In the genomic region with DNA sequence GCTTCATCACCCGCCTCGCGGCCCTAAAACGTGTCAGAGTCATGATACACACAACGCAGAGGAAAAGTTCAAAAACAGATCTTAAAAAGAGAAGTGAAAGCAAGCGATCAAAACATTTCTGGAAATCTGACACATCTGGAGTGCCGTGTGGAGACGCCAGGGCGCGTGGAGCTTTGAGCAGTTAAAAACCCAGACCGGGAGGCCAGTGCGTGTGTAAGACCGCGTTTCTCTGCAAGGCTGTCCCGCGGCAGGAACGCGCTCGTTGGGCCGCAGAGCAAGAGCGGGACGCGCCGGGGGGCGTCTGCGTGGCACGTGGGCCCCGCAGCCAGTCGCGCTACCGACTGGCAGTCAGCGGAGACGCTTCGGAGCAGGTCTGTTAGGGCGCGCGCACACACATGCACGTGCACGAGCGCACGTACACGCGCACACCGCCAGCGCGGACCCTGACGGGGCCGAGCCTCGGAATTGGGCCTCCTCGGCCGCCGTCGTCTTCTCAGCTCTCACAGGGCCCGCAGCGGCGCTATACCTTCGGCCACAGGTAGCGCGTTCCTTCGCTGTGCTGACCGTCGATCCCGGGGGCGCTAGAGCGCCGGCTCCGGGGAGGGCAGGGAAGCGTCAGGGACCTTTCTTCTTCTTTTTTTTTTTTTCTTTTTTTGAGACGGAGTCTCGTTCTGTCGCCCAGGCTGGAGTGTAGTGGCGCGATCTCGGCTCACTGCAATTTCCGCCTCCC, we compare ENCODE assay signal across 8 cellular contexts. TPM values are rescaled to one million over a fixed set of nuclear protein-coding genes. Genes with fewer than 3 reads are reported as not detected.
A peak's percentile ranks its signal among the peaks of the same experiment; 100 is the strongest.
DNase-seq lines count a peak whose midpoint lies in the region; ATAC-seq and TF ChIP-seq lines count a peak whose summit lies in the region.

No MANE protein-coding gene starts in this region.

- H3K9me3 Mint-ChIP-seq in progenitor cell of endocrine pancreas (ENCODE audit: low read depth): no peaks in the 10 kb centered on the region

- no peaks in the 10 kb centered on the region for H3K36me3 ChIP-seq in left ventricle myocardium inferior

- no peaks in the 10 kb centered on the region for H3K27me3 ChIP-seq in left ventricle myocardium inferior (ENCODE audit: low read depth)

- TF ChIP-seq CTCF in GM10266 (IDR thresholded peaks at IDR 0.05; ENCODE audit: control insufficient read depth, insufficient read depth, low read depth, missing control alignments): peak; percentile 46
- peak; percentile 43 for TF ChIP-seq CTCF in left ventricle myocardium inferior (IDR thresholded peaks at IDR 0.05; ENCODE audit: borderline replicate concordance)
- TF ChIP-seq CTCF in progenitor cell of endocrine pancreas (IDR thresholded peaks at IDR 0.05; ENCODE audit: unreplicated experiment): peak; percentile 77

- peak; percentile 81 for ATAC-seq in HG02588 (IDR thresholded peaks at IDR 0.05; ENCODE audit: unreplicated experiment)

- H3K4me1 ChIP-seq in left ventricle myocardium inferior: peaks cover 19% of the 10 kb centered on the region

- H3K4me1 Mint-ChIP-seq in progenitor cell of endocrine pancreas (ENCODE audit: low read depth): peaks cover 3% of the 10 kb centered on the region

- H3K4me3 Mint-ChIP-seq in progenitor cell of endocrine pancreas (ENCODE audit: low read depth): peak overlapping the region; percentile 79

- peak overlapping the region; percentile 72 for H3K4me3 ChIP-seq in left ventricle myocardium inferior

- DNase-seq in GM10266 (ENCODE audit: extremely low spot score) (peak; percentile 74), NCI-H1105 (lab: John Stamatoyannopoulos, UW) (peak; percentile 23), T-helper 1 cell (peak; percentile 84 to 95 (median 87)), amygdala (lab: John Stamatoyannopoulos, UW) (peak in 54 of 56 donors; percentile 15 to 86 (median 68)), left ventricle myocardium inferior (peak; percentile 88), progenitor cell of endocrine pancreas (ENCODE audit: low spot score, unreplicated experiment) (peak; percentile 90), ureter (ENCODE audit: low spot score) (peak; percentile 88)

- intact Hi-C loops in left ventricle myocardium inferior (cut with micrococcal nuclease): loop anchor here (5.0 to 10.0 kb wide), 2 partner anchors 308 to 511 kb away; no protein-coding TSS in a partner anchor

- no peaks in the 10 kb centered on the region for H3K9me3 ChIP-seq in left ventricle myocardium inferior (replicated peaks)

- peak overlapping the region; percentile 77 for H3K27ac Mint-ChIP-seq in progenitor cell of endocrine pancreas

- no peaks in the 10 kb centered on the region for H3K27me3 Mint-ChIP-seq in progenitor cell of endocrine pancreas

- H3K27ac ChIP-seq in left ventricle myocardium inferior (replicated peaks): peak overlapping the region; percentile 87

- no peaks in the 10 kb centered on the region for H3K36me3 Mint-ChIP-seq in progenitor cell of endocrine pancreas (ENCODE audit: insufficient read depth)

RNA-seq across cellular contexts. Expression of gene RNF6, which starts 35.8 kb away (rescaled TPM):
- total RNA-seq in left ventricle myocardium inferior: 20.6 TPM
- total RNA-seq in progenitor cell of endocrine pancreas: 22.5 and 24.0 TPM in 2 replicates
- 33.8 TPM for total RNA-seq in ureter

Comparison
In these comparisons a context has a peak if more than half of its experiments do, and no peak if none do; other contexts are left out.
1. Peak in every context shown above with its lines: DNase-seq, ATAC-seq, H3K4me3 ChIP-seq and H3K27ac ChIP-seq.
2. DNase-seq: peak in every context shown above with its lines; median percentile 90 in progenitor cell of endocrine pancreas; 88 in left ventricle myocardium inferior; 88 in ureter; 87 in T-helper 1 cell; 74 in GM10266; 68 in amygdala; 23 in NCI-H1105.